ENCODE assay signal across 35 cellular contexts in genomic region chr4:70041652-70042286, GRCh38. TPM values are rescaled to one million over a fixed set of nuclear protein-coding genes. Genes with fewer than 3 reads are reported as not detected.
"Had no signal": no experiment of that assay in that cellular context is flagged by ENCODE, and none has a peak within 500 bp of the region (broad histone marks: within the 10 kb centered on the region; RNA-seq: fewer than 3 reads in every experiment).

No MANE protein-coding gene starts in this region.

- H3K4me3 ChIP-seq: neural progenitor cell, ovary, prostate gland, skin epidermis, smooth muscle cell, spleen, suprapubic skin, testis, tibial artery, transverse colon, upper lobe of right lung, uterus had no signal

- H3K36me3 Mint-ChIP-seq: naive B cell; natural killer cell treated with Interleukin-12 subunit alpha and Interleukin-12 subunit beta and Interleukin-15 and Interleukin-18, amount 100 ng/mL, for 72 hours; neural progenitor cell; stimulated activated memory B cell treated with anti-CD40 and anti-IgM and Interleukin-4, amounts not matched to agents 10 μg/mL and 1 μg/mL and 100 μg/mL, for 72 hours; type B pancreatic cell had no signal

- H3K36me3 ChIP-seq: neural progenitor cell, ovary, prostate gland, spleen, suprapubic skin, tibial artery, transverse colon, upper lobe of right lung, uterus had no signal

- H3K27me3 Mint-ChIP-seq: naive B cell; naive thymus-derived CD8-positive, alpha-beta T cell; natural killer cell treated with Interleukin-12 subunit alpha and Interleukin-12 subunit beta and Interleukin-15 and Interleukin-18, amount 100 ng/mL, for 72 hours; stimulated activated memory B cell treated with anti-CD40 and anti-IgM and Interleukin-4, amounts not matched to agents 10 μg/mL and 1 μg/mL and 100 μg/mL, for 72 hours; stimulated activated naive CD8-positive, alpha-beta T cell treated with anti-CD3 and anti-CD28 coated beads, Interleukin-15, amount 100 ng/mL, for 72 hours; type B pancreatic cell had no signal

- H3K27ac Mint-ChIP-seq: naive B cell; naive thymus-derived CD8-positive, alpha-beta T cell; natural killer cell treated with Interleukin-12 subunit alpha and Interleukin-12 subunit beta and Interleukin-15 and Interleukin-18, amount 100 ng/mL, for 72 hours; neural progenitor cell; stimulated activated memory B cell treated with anti-CD40 and anti-IgM and Interleukin-4, amounts not matched to agents 10 μg/mL and 1 μg/mL and 100 μg/mL, for 72 hours; stimulated activated naive CD8-positive, alpha-beta T cell treated with anti-CD3 and anti-CD28 coated beads, Interleukin-15, amount 100 ng/mL, for 72 hours; type B pancreatic cell had no signal

- H3K4me3 Mint-ChIP-seq: naive B cell; naive thymus-derived CD8-positive, alpha-beta T cell; natural killer cell treated with Interleukin-12 subunit alpha and Interleukin-12 subunit beta and Interleukin-15 and Interleukin-18, amount 100 ng/mL, for 72 hours; neural progenitor cell; stimulated activated memory B cell treated with anti-CD40 and anti-IgM and Interleukin-4, amounts not matched to agents 10 μg/mL and 1 μg/mL and 100 μg/mL, for 72 hours; stimulated activated naive CD8-positive, alpha-beta T cell treated with anti-CD3 and anti-CD28 coated beads, Interleukin-15, amount 100 ng/mL, for 72 hours; type B pancreatic cell had no signal

- ATAC-seq: naive thymus-derived CD8-positive, alpha-beta T cell; natural killer cell treated with Interleukin-12 subunit alpha and Interleukin-12 subunit beta and Interleukin-15 and Interleukin-18, amount 100 ng/mL, for 72 hours; right cardiac atrium; sciatic nerve; stimulated activated memory B cell treated with anti-CD40 and anti-IgM and Interleukin-4, amounts not matched to agents 10 μg/mL and 1 μg/mL and 100 μg/mL, for 72 hours; stimulated activated naive CD8-positive, alpha-beta T cell treated with anti-CD3 and anti-CD28 coated beads, Interleukin-15, amount 100 ng/mL, for 72 hours; stimulated activated naive CD8-positive, alpha-beta T cell treated with anti-CD3 and anti-CD28 coated beads, Interleukin-15, Interleukin-2, amounts not matched to agents 100 U/mL and 50 U/mL, for 24 hours; upper lobe of right lung had no signal

- H3K4me1 ChIP-seq: neural progenitor cell, prostate gland, spleen, suprapubic skin, testis, tibial artery, transverse colon, upper lobe of right lung, uterus had no signal

- H3K27ac ChIP-seq: neural progenitor cell, ovary, prostate gland, skin epidermis, spleen, suprapubic skin, testis, tibial artery, transverse colon, upper lobe of right lung, uterus had no signal

- H3K27me3 ChIP-seq: neural progenitor cell, ovary, spleen, suprapubic skin, testis, tibial artery, transverse colon, upper lobe of right lung, uterus had no signal

- DNase-seq: naive B cell; naive thymus-derived CD8-positive, alpha-beta T cell; occipital lobe; ovary; retina; right cardiac atrium; spleen; stimulated activated CD4-positive, alpha-beta T cell treated with anti-CD3 and anti-CD28 coated beads, Interleukin-12 subunit alpha, Interleukin-12 subunit beta, amount 100 ng/mL, for 4 hours; stimulated activated CD4-positive, alpha-beta T cell treated with anti-CD3 and anti-CD28 coated beads, Interleukin-1b, Interleukin-23, amount 100 ng/mL, for 48 hours; stimulated activated CD4-positive, alpha-beta T cell treated with anti-CD3 and anti-CD28 coated beads, Interleukin-4, amount 100 ng/mL, for 1 hour; stimulated activated CD4-positive, alpha-beta T cell treated with anti-CD3 and anti-CD28 coated beads, Interleukin-4, amount 100 ng/mL, for 4 hours; stimulated activated CD8-positive, alpha-beta memory T cell treated with anti-CD3 and anti-CD28 coated beads, Interleukin-4, amount 100 ng/mL, for 48 hours; stimulated activated naive CD4-positive, alpha-beta T cell; stimulated activated naive CD8-positive, alpha-beta T cell treated with anti-CD3 and anti-CD28 coated beads, Interleukin-15, amount 100 ng/mL, for 72 hours; stimulated activated naive CD8-positive, alpha-beta T cell treated with anti-CD3 and anti-CD28 coated beads, Interleukin-15, Interleukin-2, amounts not matched to agents 100 U/mL and 50 U/mL, for 24 hours; substantia nigra; testis; tibial artery; transverse colon; upper lobe of right lung; uterus had no signal

- H3K9me3 ChIP-seq: ovary, prostate gland, suprapubic skin, testis, tibial artery, transverse colon, uterus had no signal

- H3K4me1 Mint-ChIP-seq: naive B cell; naive thymus-derived CD8-positive, alpha-beta T cell; neural progenitor cell; stimulated activated memory B cell treated with anti-CD40 and anti-IgM and Interleukin-4, amounts not matched to agents 10 μg/mL and 1 μg/mL and 100 μg/mL, for 72 hours; stimulated activated naive CD8-positive, alpha-beta T cell treated with anti-CD3 and anti-CD28 coated beads, Interleukin-15, amount 100 ng/mL, for 72 hours had no signal

RNA-seq across cellular contexts. Expression of gene HTN1, which starts 8.5 kb away (rescaled TPM):
- total RNA-seq: naive thymus-derived CD8-positive, alpha-beta T cell; natural killer cell treated with Interleukin-12 subunit alpha and Interleukin-12 subunit beta and Interleukin-15 and Interleukin-18, amount 100 ng/mL, for 72 hours; occipital lobe; osteoblast; ovary; posterior vena cava; prostate gland; pulmonary artery endothelial cell; right cardiac atrium; sciatic nerve; spleen; suprapubic skin; testis; transverse colon; upper lobe of right lung; urinary bladder; uterus had no signal
- polyA plus RNA-seq: naive thymus-derived CD8-positive, alpha-beta T cell; neural cell; ovary; right cardiac atrium; smooth muscle cell; spleen; urinary bladder had no signal

RNA-seq across cellular contexts. Expression of gene HTN3, which starts 13.5 kb away (rescaled TPM):
- total RNA-seq: naive thymus-derived CD8-positive, alpha-beta T cell; natural killer cell treated with Interleukin-12 subunit alpha and Interleukin-12 subunit beta and Interleukin-15 and Interleukin-18, amount 100 ng/mL, for 72 hours; occipital lobe; osteoblast; ovary; posterior vena cava; prostate gland; pulmonary artery endothelial cell; right cardiac atrium; sciatic nerve; spleen; suprapubic skin; testis; transverse colon; upper lobe of right lung; urinary bladder; uterus had no signal
- polyA plus RNA-seq: naive thymus-derived CD8-positive, alpha-beta T cell; neural cell; ovary; right cardiac atrium; smooth muscle cell; spleen; urinary bladder had no signal

RNA-seq across cellular contexts. Expression of gene STATH, which starts 46.0 kb away (rescaled TPM):
- total RNA-seq: naive thymus-derived CD8-positive, alpha-beta T cell; natural killer cell treated with Interleukin-12 subunit alpha and Interleukin-12 subunit beta and Interleukin-15 and Interleukin-18, amount 100 ng/mL, for 72 hours; occipital lobe; osteoblast; ovary; posterior vena cava; prostate gland; pulmonary artery endothelial cell; right cardiac atrium; sciatic nerve; smooth muscle cell; spleen; suprapubic skin; testis; transverse colon; upper lobe of right lung; urinary bladder; uterus had no signal
- polyA plus RNA-seq: naive thymus-derived CD8-positive, alpha-beta T cell; neural cell; ovary; right cardiac atrium; smooth muscle cell; spleen; urinary bladder had no signal
